8 cellular contexts compared by ENCODE assay signal in genomic region chr1:8217011-8217711, GRCh38.
DNase-seq lines count a peak whose midpoint lies in the region; ATAC-seq lines count a peak whose summit lies in the region.

No MANE protein-coding gene starts in this region.

- intact Hi-C loops in Right ventricle myocardium superior (cut with DNase I): no loop called here

- no peaks in the 10 kb centered on the region for H3K27me3 ChIP-seq in rectal smooth muscle tissue (ENCODE audit: control insufficient read depth, insufficient read depth, low read length)

- peaks cover 4% of the 10 kb centered on the region for H3K4me1 ChIP-seq in rectal smooth muscle tissue (ENCODE audit: control insufficient read depth, insufficient read depth, low read length)

- H3K9ac ChIP-seq in rectal smooth muscle tissue (ENCODE audit: low read length): peak overlapping the region; percentile 10

- peak overlapping the region; percentile 51 for H3K27ac ChIP-seq in rectal smooth muscle tissue (ENCODE audit: low read depth, low read length)

- H3K4me3 ChIP-seq in rectal smooth muscle tissue (ENCODE audit: low read length): peak overlapping the region; percentile 61

- ATAC-seq in Right ventricle myocardium superior (ENCODE audit: poor library complexity) (peak; percentile 89), GM19452 (IDR thresholded peaks at IDR 0.05; ENCODE audit: unreplicated experiment) (no peak), HG03442 (IDR thresholded peaks at IDR 0.05; ENCODE audit: unreplicated experiment) (no peak)

- no peaks in the 10 kb centered on the region for H3K36me3 ChIP-seq in rectal smooth muscle tissue (ENCODE audit: control insufficient read depth, insufficient read depth, low read length)

- DNase-seq in EH (ENCODE audit: low read depth): peak; percentile 41
- DNase-seq in activated T-cell treated with anti-CD3 and anti-CD28 coated beads, Interleukin-2, amount 50 U/mL, for 1 hour: peak; percentile 41
- peak; percentile 66 for DNase-seq in Right ventricle myocardium superior
- no peak for DNase-seq in NCI-H345 treated with DMSO at 0.1 percent for 48 hours (lab: John Stamatoyannopoulos, UW; ENCODE audit: unreplicated experiment)
- DNase-seq in HCEC 1CT: no peak

Comparison
In these comparisons a context has a peak if more than half of its experiments do, and no peak if none do; other contexts are left out.
1. DNase-seq: peak in EH (single experiment), activated T-cell treated with anti-CD3 and anti-CD28 coated beads, Interleukin-2, amount 50 U/mL, for 1 hour (single experiment) and Right ventricle myocardium superior (single experiment); none in NCI-H345 treated with DMSO at 0.1 percent for 48 hours (single experiment) and HCEC 1CT (single experiment).